Comparison of ENCODE assay signal across 15 cellular contexts in genomic region chr3:146685050-146685814, GRCh38.
DNase-seq lines count a peak whose midpoint lies in the region; ATAC-seq and TF ChIP-seq lines count a peak whose summit lies in the region.
"Had no signal": no experiment of that assay in that cellular context is flagged by ENCODE, and none has a peak within 500 bp of the region (broad histone marks: within the 10 kb centered on the region; RNA-seq: fewer than 3 reads in every experiment).

No MANE protein-coding gene starts in this region.

- H3K36me3 ChIP-seq in left ventricle myocardium inferior (no peaks in the 10 kb centered on the region), KMS-11 (ENCODE audit: insufficient read depth) (no peaks in the 10 kb centered on the region), esophagus muscularis mucosa (no peaks in the 10 kb centered on the region)
- H3K36me3 ChIP-seq: HAP-1 had no signal

- no peak overlapping the region; the same call in 1 of the 2 replicates for H2AFZ ChIP-seq in KMS-11 (ENCODE audit: low read depth)

- TF ChIP-seq CTCF in left ventricle myocardium inferior (IDR thresholded peaks at IDR 0.05; ENCODE audit: borderline replicate concordance) (no peak), KMS-11 (conservative IDR thresholded peaks at IDR 0.05; ENCODE audit: low read depth, low read length) (no peak), esophagus muscularis mucosa (IDR thresholded peaks at IDR 0.05) (no peak)

- DNase-seq in Right ventricle myocardium inferior (ENCODE audit: missing footprints) (peak; percentile 11), left ventricle myocardium inferior (no peak), RPMI8226 (peak; percentile 72), esophagus muscularis mucosa (ENCODE audit: extremely low spot score) (no peak)
- DNase-seq in activated CD8-positive, alpha-beta memory T cell treated with anti-CD3 and anti-CD28 coated beads, Interleukin-2, amount 50 U/mL, for 48 hours, result no peak
- DNase-seq: C1 segment of cervical spinal cord; Calu3; CD4-positive, alpha-beta memory T cell; COR-L47; DMS53; DMS79 treated with DMSO at 0.1 percent for 48 hours; GOT3 had no signal

- no peaks in the 10 kb centered on the region for H3K79me2 ChIP-seq in KMS-11 (ENCODE audit: insufficient read depth, low read depth)

- H3K9me3 ChIP-seq in left ventricle myocardium inferior (replicated peaks), result peaks cover 10% of the 10 kb centered on the region
- no peaks in the 10 kb centered on the region for H3K9me3 ChIP-seq in esophagus muscularis mucosa
- H3K9me3 ChIP-seq: HAP-1 had no signal

- intact Hi-C loops in Right ventricle myocardium inferior (cut with DNase I), result no loop called here
- intact Hi-C loops in left ventricle myocardium inferior (cut with micrococcal nuclease), result no loop called here
- intact Hi-C loops in esophagus muscularis mucosa (cut with DNase I), result no loop called here

- H4K20me1 ChIP-seq in KMS-11 (ENCODE audit: insufficient read depth), result no peaks in the 10 kb centered on the region

- H3K27me3 ChIP-seq in left ventricle myocardium inferior (ENCODE audit: low read depth) (no peaks in the 10 kb centered on the region), KMS-11 (ENCODE audit: insufficient read depth, low read depth) (no peaks in the 10 kb centered on the region), esophagus muscularis mucosa (no peaks in the 10 kb centered on the region)

- H3K9ac ChIP-seq in KMS-11, result no peak overlapping the region

- H3K4me1 ChIP-seq in left ventricle myocardium inferior (peaks cover 12% of the 10 kb centered on the region), KMS-11 (ENCODE audit: low read depth, poor library complexity, severe bottlenecking) (peaks cover 33% of the 10 kb centered on the region), esophagus muscularis mucosa (no peaks in the 10 kb centered on the region)
- H3K4me1 ChIP-seq: HAP-1 had no signal

- 99% methylated on average over 3 of the region's 8 CpGs for WGBS in esophagus muscularis mucosa

- no peak for TF ChIP-seq POLR2A in esophagus muscularis mucosa (IDR thresholded peaks at IDR 0.05; ENCODE audit: low read depth)

- H3K4me2 ChIP-seq in KMS-11, result peak overlapping the region; percentile 31; the same call in 1 of the 2 replicates

- ATAC-seq in Right ventricle myocardium inferior, result no peak

- H3K4me3 ChIP-seq in left ventricle myocardium inferior (no peak overlapping the region), KMS-11 (IDR thresholded peaks at IDR 0.05; ENCODE audit: insufficient read depth, low read depth, low read length) (no peak overlapping the region), esophagus muscularis mucosa (no peak overlapping the region)
- H3K4me3 ChIP-seq: HAP-1 had no signal

- no peak for TF ChIP-seq EP300 in esophagus muscularis mucosa (IDR thresholded peaks at IDR 0.05)

- H3K27ac ChIP-seq in left ventricle myocardium inferior (replicated peaks), result no peak overlapping the region
- H3K27ac ChIP-seq in KMS-11, result peak overlapping the region; percentile 17; the same call in 1 of the 2 replicates
- no peak overlapping the region for H3K27ac ChIP-seq in esophagus muscularis mucosa (replicated peaks in 1 of 4)
- H3K27ac ChIP-seq: 22Rv1 had no signal

Comparison
In these comparisons a context has a peak if more than half of its experiments do, and no peak if none do; other contexts are left out.
1. DNase-seq: peak in Right ventricle myocardium inferior (single experiment) and RPMI8226 (single experiment); none in left ventricle myocardium inferior (single experiment), activated CD8-positive, alpha-beta memory T cell treated with anti-CD3 and anti-CD28 coated beads, Interleukin-2, amount 50 U/mL, for 48 hours (single experiment) and esophagus muscularis mucosa (single experiment).